ENCODE assay signal across 23 cellular contexts in the genomic region with DNA sequence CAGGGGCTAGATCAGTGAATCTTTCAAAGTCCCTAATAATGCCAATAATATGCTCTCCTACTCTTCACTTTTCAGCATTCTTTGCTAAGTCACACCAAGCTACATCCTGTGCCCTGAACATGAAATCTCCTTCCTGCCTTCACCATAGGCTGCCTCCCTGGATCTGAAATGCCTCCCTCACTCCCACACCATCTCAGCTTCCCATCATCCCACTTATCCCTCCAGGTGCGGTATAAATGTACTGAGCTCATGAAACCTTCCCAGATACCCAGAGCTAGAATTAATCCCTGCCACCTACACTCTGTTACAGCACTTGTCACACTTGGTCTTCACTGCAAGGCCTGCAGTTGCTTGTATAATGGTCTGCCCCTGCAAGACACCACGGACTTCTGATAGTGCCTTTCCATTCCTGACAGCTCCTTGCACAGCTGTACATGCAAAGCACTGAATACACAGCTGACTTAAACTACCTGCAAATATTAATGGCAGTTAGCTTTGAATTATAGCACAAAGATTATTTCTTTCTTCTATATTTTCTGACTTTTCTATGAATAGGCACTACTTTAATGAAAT.
"Had no signal": no experiment of that assay in that cellular context is flagged by ENCODE, and none has a peak within 500 bp of the region (broad histone marks: within the 10 kb centered on the region; RNA-seq: fewer than 3 reads in every experiment).

No MANE protein-coding gene starts in this region.

- H3K4me3 Mint-ChIP-seq: activated CD4-positive, alpha-beta memory T cell treated with anti-CD3 and anti-CD28 coated beads, Interleukin-2, amount 10 ng/mL, durations not matched to agents 7 days and 5 days; activated CD8-positive, alpha-beta memory T cell treated with anti-CD3 and anti-CD28 coated beads, Interleukin-2, amount 10 ng/mL, durations not matched to agents 7 days and 5 days; activated naive CD8-positive, alpha-beta T cell; dendritic cell treated with granulocyte-macrophage colony-stimulating factor and Interleukin-4, amounts not matched to agents 40 ng/mL and 50 ng/mL, for 4 days; naive thymus-derived CD4-positive, alpha-beta T cell; stimulated activated naive CD8-positive, alpha-beta T cell treated with anti-CD3 and anti-CD28 coated beads, Interleukin-15, amount 100 ng/mL, for 72 hours; WTC11 had no signal

- H3K9ac ChIP-seq: parathyroid adenoma had no signal

- H3K27ac Mint-ChIP-seq: activated CD4-positive, alpha-beta memory T cell treated with anti-CD3 and anti-CD28 coated beads, Interleukin-2, amount 10 ng/mL, durations not matched to agents 7 days and 5 days; activated CD8-positive, alpha-beta memory T cell treated with anti-CD3 and anti-CD28 coated beads, Interleukin-2, amount 10 ng/mL, durations not matched to agents 7 days and 5 days; activated naive CD8-positive, alpha-beta T cell; dendritic cell treated with granulocyte-macrophage colony-stimulating factor and Interleukin-4, amounts not matched to agents 40 ng/mL and 50 ng/mL, for 4 days; naive thymus-derived CD4-positive, alpha-beta T cell; stimulated activated naive CD8-positive, alpha-beta T cell treated with anti-CD3 and anti-CD28 coated beads, Interleukin-15, amount 100 ng/mL, for 72 hours; WTC11 had no signal

- FAIRE-seq: bronchial epithelial cell had no signal

- DNase-seq: activated CD4-positive, alpha-beta memory T cell treated with anti-CD3 and anti-CD28 coated beads, Interleukin-2, amount 10 ng/mL, durations not matched to agents 7 days and 5 days; activated CD4-positive, alpha-beta T cell treated with anti-CD3 and anti-CD28 coated beads for 4 hours; activated CD8-positive, alpha-beta memory T cell treated with anti-CD3 and anti-CD28 coated beads, Interleukin-2, amount 10 ng/mL, durations not matched to agents 7 days and 5 days; cerebellar nuclear complex; effector CD8-positive, alpha-beta T cell; gastrocnemius medialis; heart right ventricle; kidney glomerular epithelial cell; left ventricle myocardium superior; mucosa of descending colon; naive thymus-derived CD4-positive, alpha-beta T cell; stimulated activated CD4-positive, alpha-beta T cell treated with anti-CD3 and anti-CD28 coated beads, Interleukin-1b, Interleukin-23, amount 100 ng/mL, for 48 hours; stimulated activated naive CD8-positive, alpha-beta T cell treated with anti-CD3 and anti-CD28 coated beads, Interleukin-15, amount 100 ng/mL, for 72 hours; T-helper 2 cell; upper lobe of right lung had no signal

- H3K79me2 ChIP-seq: parathyroid adenoma had no signal

- H3K27ac ChIP-seq: gastrocnemius medialis, heart right ventricle, neutrophil, parathyroid adenoma, thoracic aorta, upper lobe of right lung had no signal

- H3K27me3 Mint-ChIP-seq: activated naive CD8-positive, alpha-beta T cell; dendritic cell treated with granulocyte-macrophage colony-stimulating factor and Interleukin-4, amounts not matched to agents 40 ng/mL and 50 ng/mL, for 4 days; stimulated activated naive CD8-positive, alpha-beta T cell treated with anti-CD3 and anti-CD28 coated beads, Interleukin-15, amount 100 ng/mL, for 72 hours had no signal

- H3K9me3 ChIP-seq: gastrocnemius medialis, heart right ventricle, mucosa of descending colon, neutrophil, thoracic aorta, upper lobe of right lung had no signal

- H3K27me3 ChIP-seq: gastrocnemius medialis, heart right ventricle, neutrophil, upper lobe of right lung had no signal

- H3K36me3 Mint-ChIP-seq: activated CD8-positive, alpha-beta memory T cell treated with anti-CD3 and anti-CD28 coated beads, Interleukin-2, amount 10 ng/mL, durations not matched to agents 7 days and 5 days; activated naive CD8-positive, alpha-beta T cell; naive thymus-derived CD4-positive, alpha-beta T cell; WTC11 had no signal

- H3K9me3 Mint-ChIP-seq: activated CD4-positive, alpha-beta memory T cell treated with anti-CD3 and anti-CD28 coated beads, Interleukin-2, amount 10 ng/mL, durations not matched to agents 7 days and 5 days; dendritic cell treated with granulocyte-macrophage colony-stimulating factor and Interleukin-4, amounts not matched to agents 40 ng/mL and 50 ng/mL, for 4 days; naive thymus-derived CD4-positive, alpha-beta T cell; stimulated activated naive CD8-positive, alpha-beta T cell treated with anti-CD3 and anti-CD28 coated beads, Interleukin-15, amount 100 ng/mL, for 72 hours; WTC11 had no signal

- H3K36me3 ChIP-seq: gastrocnemius medialis, heart right ventricle, neutrophil, thoracic aorta, upper lobe of right lung had no signal

- ATAC-seq: activated CD8-positive, alpha-beta memory T cell treated with anti-CD3 and anti-CD28 coated beads, Interleukin-2, amount 10 ng/mL, durations not matched to agents 7 days and 5 days; esophagus mucosa; gastrocnemius medialis; heart right ventricle; left ventricle myocardium superior; mucosa of descending colon; naive thymus-derived CD4-positive, alpha-beta T cell; stimulated activated naive CD8-positive, alpha-beta T cell treated with anti-CD3 and anti-CD28 coated beads, Interleukin-15, amount 100 ng/mL, for 72 hours; upper lobe of right lung; WTC11 had no signal

- H3K4me1 ChIP-seq: parathyroid adenoma, upper lobe of right lung had no signal

- H2AFZ ChIP-seq: parathyroid adenoma had no signal

- H3K4me3 ChIP-seq: gastrocnemius medialis, heart right ventricle, mucosa of descending colon, thoracic aorta, upper lobe of right lung had no signal
